9 cellular contexts compared by ENCODE assay signal in genomic region chr9:130243015-130243881, GRCh38. TPM values are rescaled to one million over a fixed set of nuclear protein-coding genes. Genes with fewer than 3 reads are reported as not detected.
A peak's percentile ranks its signal among the peaks of the same experiment; 100 is the strongest.
DNase-seq lines count a peak whose midpoint lies in the region; ATAC-seq and TF ChIP-seq lines count a peak whose summit lies in the region.
"Had no signal": no experiment of that assay in that cellular context is flagged by ENCODE, and none has a peak within 500 bp of the region (broad histone marks: within the 10 kb centered on the region; RNA-seq: fewer than 3 reads in every experiment).

No MANE protein-coding gene starts in this region.

- POLR2A ChIA-PET in HEK293 (lab: Yijun Ruan, JAX), result interaction anchor here (1.0 kb wide), 1 partner anchor 12 kb away, joined by 3 read pairs; no protein-coding TSS in a partner anchor
- POLR2A ChIA-PET in activated CD4-positive, alpha-beta memory T cell treated with anti-CD3 and anti-CD28 coated beads, Interleukin-2, amount 10 ng/mL, durations not matched to agents 7 days and 5 days (lab: Charles Lee), result interaction anchor here (0.8 kb wide), 1 partner anchor 135 kb away, joined by 3 read pairs; no protein-coding TSS in a partner anchor

- TF ChIP-seq CTCF in HEK293 (tag by site-specific recombination; IDR thresholded peaks at IDR 0.05), result peak; percentile 80

- H3K27me3 Mint-ChIP-seq in activated CD4-positive, alpha-beta memory T cell treated with anti-CD3 and anti-CD28 coated beads, Interleukin-2, amount 10 ng/mL, durations not matched to agents 7 days and 5 days, result no peaks in the 10 kb centered on the region
- no peaks in the 10 kb centered on the region for H3K27me3 Mint-ChIP-seq in effector memory CD8-positive, alpha-beta T cell

- H3K36me3 ChIP-seq in HEK293 (ENCODE audit: control insufficient read depth in 2 of 2, insufficient read depth in 1 of 2, low read length in 2 of 2), result no peaks in the 10 kb centered on the region

- H3K4me1 Mint-ChIP-seq in activated CD4-positive, alpha-beta memory T cell treated with anti-CD3 and anti-CD28 coated beads, Interleukin-2, amount 10 ng/mL, durations not matched to agents 7 days and 5 days, result peaks cover 37% of the 10 kb centered on the region
- H3K4me1 Mint-ChIP-seq in effector memory CD8-positive, alpha-beta T cell (ENCODE audit: low read depth in 2 of 2), result peaks cover 15% of the 10 kb centered on the region in 2 donors

- peak overlapping the region; percentile 52 for H3K4me3 Mint-ChIP-seq in activated CD4-positive, alpha-beta memory T cell treated with anti-CD3 and anti-CD28 coated beads, Interleukin-2, amount 10 ng/mL, durations not matched to agents 7 days and 5 days
- peak overlapping the region; percentile 65 to 80 for H3K4me3 Mint-ChIP-seq in effector memory CD8-positive, alpha-beta T cell

- DNase-seq in CMK (ENCODE audit: low read depth) (peak; percentile 70), NCI-H526 treated with DMSO at 0.1 percent for 48 hours (lab: John Stamatoyannopoulos, UW) (peak; percentile 25), midbrain (lab: John Stamatoyannopoulos, UW) (peak; percentile 62)
- peak; percentile 84 for DNase-seq in activated CD4-positive, alpha-beta memory T cell treated with anti-CD3 and anti-CD28 coated beads, Interleukin-2, amount 10 ng/mL, durations not matched to agents 7 days and 5 days
- DNase-seq in effector memory CD8-positive, alpha-beta T cell, result peak; percentile 81 to 84 (median 82)
- peak; percentile 40 to 59 for DNase-seq in stimulated activated CD8-positive, alpha-beta memory T cell treated with anti-CD3 and anti-CD28 coated beads, Interleukin-15, amount 100 ng/mL, for 4 hours (ENCODE audit: low read depth in 2 of 2)

- peak; percentile 94 for ATAC-seq in effector memory CD8-positive, alpha-beta T cell (replicated peaks)
- no peak for ATAC-seq in HG03460 (IDR thresholded peaks at IDR 0.05; ENCODE audit: unreplicated experiment)

- CTCF ChIA-PET in HEK293 (lab: Yijun Ruan, JAX), result interaction anchor here (0.5 to 9.9 kb wide), 50 partner anchors 10 to 796 kb away, joined by 3 to 217 read pairs (median 4); no protein-coding TSS in a partner anchor
- CTCF ChIA-PET in activated CD4-positive, alpha-beta memory T cell treated with anti-CD3 and anti-CD28 coated beads, Interleukin-2, amount 10 ng/mL, durations not matched to agents 7 days and 5 days (lab: Charles Lee), result interaction anchor here (1.0 to 10.9 kb wide), 6 partner anchors 13 to 143 kb away, joined by 3 to 75 read pairs (median 4); no protein-coding TSS in a partner anchor

- 0 out of 2 replicates have a peak, but pooled peaks cover 3% of the 10 kb centered on the region for H3K4me1 ChIP-seq in HEK293 (ENCODE audit: control insufficient read depth, insufficient read depth, low read length)

- H3K4me3 ChIP-seq in HEK293 (ENCODE audit: low read depth, low read length), result no peak overlapping the region

- H3K27ac ChIP-seq in HEK293 (ENCODE audit: extremely low read depth, low read depth, low read length), result no peak overlapping the region

- H3K9me3 Mint-ChIP-seq in activated CD4-positive, alpha-beta memory T cell treated with anti-CD3 and anti-CD28 coated beads, Interleukin-2, amount 10 ng/mL, durations not matched to agents 7 days and 5 days, result no peaks in the 10 kb centered on the region
- no peaks in the 10 kb centered on the region for H3K9me3 Mint-ChIP-seq in effector memory CD8-positive, alpha-beta T cell

- peak overlapping the region; percentile 66 for H3K27ac Mint-ChIP-seq in activated CD4-positive, alpha-beta memory T cell treated with anti-CD3 and anti-CD28 coated beads, Interleukin-2, amount 10 ng/mL, durations not matched to agents 7 days and 5 days
- H3K27ac Mint-ChIP-seq in effector memory CD8-positive, alpha-beta T cell, result peak overlapping the region in 1 of 2 donors; percentile 30

- H3K9me3 ChIP-seq in HEK293 (ENCODE audit: control insufficient read depth, insufficient read depth, low read depth, low read length), result no peaks in the 10 kb centered on the region

- H3K36me3 Mint-ChIP-seq in activated CD4-positive, alpha-beta memory T cell treated with anti-CD3 and anti-CD28 coated beads, Interleukin-2, amount 10 ng/mL, durations not matched to agents 7 days and 5 days (ENCODE audit: low read depth), result no peaks in the 10 kb centered on the region
- H3K36me3 Mint-ChIP-seq in effector memory CD8-positive, alpha-beta T cell (ENCODE audit: insufficient read depth), result peaks cover 3% of the 10 kb centered on the region

TF ChIP-seq in HEK293, 187 proteins besides CTCF, POLR2A, EP300 and RAD21 (continues in another document):
- TF ChIP-seq ZNF341 (tag by site-specific recombination; IDR thresholded peaks at IDR 0.05; ENCODE audit: low read depth), result peak; percentile 13; the same call in 1 of the 2 replicates
- TF ChIP-seq ZXDB (tag by site-specific recombination; IDR thresholded peaks at IDR 0.05), result peak; percentile 96
- TF ChIP-seq SP3 (tag by site-specific recombination; IDR thresholded peaks at IDR 0.05), result peak; percentile 20; the same call in 1 of the 2 replicates
- TF ChIP-seq ZEB2 (tag by site-specific recombination; IDR thresholded peaks at IDR 0.05), result 0 out of 2 replicates have a peak, but pooled peaks have one; percentile 17
- TF ChIP-seq ZBTB17 (tag by site-specific recombination; IDR thresholded peaks at IDR 0.05), result peak; percentile 80
- TF ChIP-seq HIC1 (tag by site-specific recombination; IDR thresholded peaks at IDR 0.05), result no peak
- no peak for TF ChIP-seq ZBTB7A (tag by site-specific recombination; IDR thresholded peaks at IDR 0.05; ENCODE audit: low read depth)
- no peak for TF ChIP-seq KLF1 (tag by site-specific recombination; IDR thresholded peaks at IDR 0.05)
- TF ChIP-seq GLIS2 (tag by site-specific recombination; IDR thresholded peaks at IDR 0.05), result peak; percentile 76; the same call in 1 of the 2 replicates
- TF ChIP-seq ZBTB8A (tag by site-specific recombination; IDR thresholded peaks at IDR 0.05), result 0 out of 2 replicates have a peak, but pooled peaks have one; percentile 14
- peak; percentile 69; the same call in 1 of the 2 replicates for TF ChIP-seq TRIM28 (IDR thresholded peaks at IDR 0.05; ENCODE audit: borderline replicate concordance, low read length)
- peak; percentile 41; the same call in 1 of the 2 replicates for TF ChIP-seq BCL11B (tag by site-specific recombination; IDR thresholded peaks at IDR 0.05; ENCODE audit: low read depth)
- 0 out of 2 replicates have a peak, but pooled peaks have one; percentile 33 for TF ChIP-seq ZNF366 (tag by site-specific recombination; conservative IDR thresholded peaks at IDR 0.05)
- TF ChIP-seq KLF17 (tag by site-specific recombination; IDR thresholded peaks at IDR 0.05), result no peak
- no peak for TF ChIP-seq ZNF155 (tag by site-specific recombination; IDR thresholded peaks at IDR 0.05)
- TF ChIP-seq, protein P1, sequence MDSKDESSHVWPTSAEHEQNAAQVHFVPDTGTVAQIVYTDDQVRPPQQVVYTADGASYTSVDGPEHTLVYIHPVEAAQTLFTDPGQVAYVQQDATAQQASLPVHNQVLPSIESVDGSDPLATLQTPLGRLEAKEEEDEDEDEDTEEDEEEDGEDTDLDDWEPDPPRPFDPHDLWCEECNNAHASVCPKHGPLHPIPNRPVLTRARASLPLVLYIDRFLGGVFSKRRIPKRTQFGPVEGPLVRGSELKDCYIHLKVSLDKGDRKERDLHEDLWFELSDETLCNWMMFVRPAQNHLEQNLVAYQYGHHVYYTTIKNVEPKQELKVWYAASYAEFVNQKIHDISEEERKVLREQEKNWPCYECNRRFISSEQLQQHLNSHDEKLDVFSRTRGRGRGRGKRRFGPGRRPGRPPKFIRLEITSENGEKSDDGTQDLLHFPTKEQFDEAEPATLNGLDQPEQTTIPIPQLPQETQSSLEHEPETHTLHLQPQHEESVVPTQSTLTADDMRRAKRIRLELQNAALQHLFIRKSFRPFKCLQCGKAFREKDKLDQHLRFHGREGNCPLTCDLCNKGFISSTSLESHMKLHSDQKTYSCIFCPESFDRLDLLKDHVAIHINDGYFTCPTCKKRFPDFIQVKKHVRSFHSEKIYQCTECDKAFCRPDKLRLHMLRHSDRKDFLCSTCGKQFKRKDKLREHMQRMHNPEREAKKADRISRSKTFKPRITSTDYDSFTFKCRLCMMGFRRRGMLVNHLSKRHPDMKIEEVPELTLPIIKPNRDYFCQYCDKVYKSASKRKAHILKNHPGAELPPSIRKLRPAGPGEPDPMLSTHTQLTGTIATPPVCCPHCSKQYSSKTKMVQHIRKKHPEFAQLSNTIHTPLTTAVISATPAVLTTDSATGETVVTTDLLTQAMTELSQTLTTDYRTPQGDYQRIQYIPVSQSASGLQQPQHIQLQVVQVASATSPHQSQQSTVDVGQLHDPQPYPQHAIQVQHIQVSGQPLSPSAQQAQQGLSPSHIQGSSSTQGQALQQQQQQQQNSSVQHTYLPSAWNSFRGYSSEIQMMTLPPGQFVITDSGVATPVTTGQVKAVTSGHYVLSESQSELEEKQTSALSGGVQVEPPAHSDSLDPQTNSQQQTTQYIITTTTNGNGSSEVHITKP (tag by site-specific recombination; IDR thresholded peaks at IDR 0.05), result peak; percentile 68
- TF ChIP-seq ZNF423 (tag by site-specific recombination; IDR thresholded peaks at IDR 0.05), result no peak
- TF ChIP-seq ZNF837 (tag by site-specific recombination; IDR thresholded peaks at IDR 0.05), result no peak

RNA-seq across cellular contexts. Expression of gene HMCN2, which starts 22.3 kb away (rescaled TPM):
- total RNA-seq in activated CD4-positive, alpha-beta memory T cell treated with anti-CD3 and anti-CD28 coated beads, Interleukin-2, amount 10 ng/mL, durations not matched to agents 7 days and 5 days, result not detected
- total RNA-seq: T-helper 2 cell treated with Interferon-gamma antibody and Interleukin-4, amounts not matched to agents 100 ng/mL and 5 ng/mL, for 36 hours had no signal

Comparison
In these comparisons a context has a peak if more than half of its experiments do, and no peak if none do; other contexts are left out.
1. DNase-seq: peak in every context shown above with its lines; median percentile 84 in activated CD4-positive, alpha-beta memory T cell treated with anti-CD3 and anti-CD28 coated beads, Interleukin-2, amount 10 ng/mL, durations not matched to agents 7 days and 5 days; 82 in effector memory CD8-positive, alpha-beta T cell; 70 in CMK; 62 in midbrain; 50 in stimulated activated CD8-positive, alpha-beta memory T cell treated with anti-CD3 and anti-CD28 coated beads, Interleukin-15, amount 100 ng/mL, for 4 hours; 25 in NCI-H526 treated with DMSO at 0.1 percent for 48 hours.